ENCODE assay signal across 36 cellular contexts in the genomic region with DNA sequence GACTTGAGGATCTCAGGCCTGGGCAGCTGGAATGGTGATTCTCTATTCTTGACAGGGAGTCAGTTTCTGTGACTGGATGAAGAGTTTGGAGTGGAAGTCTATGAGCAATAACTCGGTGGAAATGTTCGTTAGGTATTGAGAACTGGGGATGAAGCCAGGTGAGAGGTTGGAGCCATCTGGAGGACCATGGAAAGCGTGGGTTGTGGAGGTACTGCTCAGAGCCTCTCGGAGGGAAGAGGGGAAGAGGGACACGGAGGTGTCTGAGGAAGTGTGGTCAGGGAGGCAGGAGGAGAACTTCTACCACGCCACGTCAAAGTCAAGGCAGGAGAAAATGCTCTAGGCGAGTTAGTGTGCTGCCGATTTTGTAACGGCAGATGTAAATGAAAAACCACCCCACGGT.
"Had no signal": no experiment of that assay in that cellular context is flagged by ENCODE, and none has a peak within 500 bp of the region (broad histone marks: within the 10 kb centered on the region; RNA-seq: fewer than 3 reads in every experiment).

No MANE protein-coding gene starts in this region.

- H3K4me1 ChIP-seq: adrenal gland, body of pancreas, breast epithelium had no signal

- ATAC-seq: activated CD4-positive, alpha-beta T cell treated with anti-CD3 and anti-CD28 coated beads for 36 hours; activated CD8-positive, alpha-beta memory T cell treated with anti-CD3 and anti-CD28 coated beads, Interleukin-2, amount 10 ng/mL, durations not matched to agents 7 days and 5 days; activated CD8-positive, alpha-beta T cell treated with anti-CD3 and anti-CD28 coated beads, Interleukin-2, amount 10 ng/mL, durations not matched to agents 7 days and 5 days; activated naive CD4-positive, alpha-beta T cell treated with anti-CD3 and anti-CD28 coated beads, Interleukin-2, amount 50 U/mL, for 72 hours; body of pancreas had no signal

- H3K27me3 ChIP-seq: adrenal gland, body of pancreas, brain microvascular endothelial cell, breast epithelium, cardiac muscle cell had no signal

- FAIRE-seq: astrocyte, colon, TTC549 had no signal

- H3K36me3 ChIP-seq: adrenal gland, brain microvascular endothelial cell, breast epithelium, cardiac muscle cell had no signal

- H3K4me3 ChIP-seq: adrenal gland, body of pancreas, breast epithelium, cardiac muscle cell had no signal

- H3K27ac ChIP-seq: adrenal gland, body of pancreas, brain microvascular endothelial cell, breast epithelium, cardiac muscle cell, VCaP had no signal

- DNase-seq: activated B cell treated with CpG ODN at 0.5 μM for 24 hours; activated CD4-positive, alpha-beta memory T cell treated with anti-CD3 and anti-CD28 coated beads, Interleukin-2, amount 10 ng/mL, durations not matched to agents 7 days and 5 days; activated CD4-positive, alpha-beta T cell treated with anti-CD3 and anti-CD28 coated beads for 1 hour; activated CD4-positive, alpha-beta T cell treated with anti-CD3 and anti-CD28 coated beads for 36 hours; activated CD4-positive, alpha-beta T cell treated with anti-CD3 and anti-CD28 coated beads for 48 hours; activated CD4-positive, alpha-beta T cell treated with anti-CD3 and anti-CD28 coated beads, Interleukin-2, amount 10 ng/mL, durations not matched to agents 7 days and 5 days; activated CD4-positive, alpha-beta T cell treated with anti-CD3 and anti-CD28 coated beads, Interleukin-2, amount 50 U/mL, for 48 hours; activated CD8-positive, alpha-beta memory T cell treated with anti-CD3 and anti-CD28 coated beads for 24 hours; activated CD8-positive, alpha-beta memory T cell treated with anti-CD3 and anti-CD28 coated beads, Interleukin-2, amount 10 ng/mL, durations not matched to agents 7 days and 5 days; activated CD8-positive, alpha-beta memory T cell treated with anti-CD3 and anti-CD28 coated beads, Interleukin-2, amount 50 U/mL, for 48 hours; activated CD8-positive, alpha-beta T cell treated with anti-CD3 and anti-CD28 coated beads, Interleukin-2, amount 10 ng/mL, durations not matched to agents 7 days and 5 days; activated effector memory CD4-positive, alpha-beta T cell treated with anti-CD3 and anti-CD28 coated beads, Interleukin-2, amount 50 U/mL, for 16 hours; activated gamma-delta T cell treated with Interleukin-2 at 50 U/mL for 16 hours; activated naive CD4-positive, alpha-beta T cell; activated naive CD4-positive, alpha-beta T cell treated with anti-CD3 and anti-CD28 coated beads for 36 hours; activated naive CD4-positive, alpha-beta T cell treated with anti-CD3 and anti-CD28 coated beads, Interleukin-2, amount 50 U/mL, for 16 hours; activated naive CD8-positive, alpha-beta T cell treated with anti-CD3 and anti-CD28 coated beads for 36 hours; activated T-cell treated with anti-CD3 and anti-CD28 coated beads, Interleukin-2, amount 50 U/mL, for 24 hours; activated T-cell treated with anti-CD3 and anti-CD28 coated beads, Interleukin-2, amount 50 U/mL, for 48 hours; adrenal gland; amniotic stem cell; aorta; body of pancreas; brain microvascular endothelial cell; caudate nucleus; cerebellar nuclear complex; T-helper 1 cell; T-helper 2 cell; T-helper 9 cell had no signal

- H3K9me3 ChIP-seq: adrenal gland, body of pancreas, breast epithelium had no signal
